In the genomic region with DNA sequence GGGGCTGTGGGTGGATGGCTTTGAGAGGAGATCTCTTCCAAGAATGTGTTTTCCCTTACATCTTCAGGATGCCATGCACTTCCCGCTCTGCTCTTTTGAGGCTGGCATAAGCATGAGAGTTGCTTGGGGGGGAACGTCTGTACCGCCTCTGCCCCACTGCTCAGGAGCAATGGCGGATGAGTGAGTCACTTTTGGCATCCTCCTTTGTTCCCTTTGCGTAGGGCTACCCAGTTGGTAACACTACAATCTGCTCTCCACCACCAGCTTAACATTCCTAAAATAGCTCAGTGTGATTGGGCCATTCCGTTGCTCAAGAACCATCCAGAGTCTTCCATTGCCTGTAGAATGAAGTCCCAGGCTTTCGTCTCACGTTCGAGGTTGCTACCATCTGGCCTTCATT, we compare ENCODE assay signal across 16 cellular contexts.
DNase-seq lines count a peak whose midpoint lies in the region; ATAC-seq and TF ChIP-seq lines count a peak whose summit lies in the region.
"Had no signal": no experiment of that assay in that cellular context is flagged by ENCODE, and none has a peak within 500 bp of the region (broad histone marks: within the 10 kb centered on the region; RNA-seq: fewer than 3 reads in every experiment).

No MANE protein-coding gene starts in this region.

- H3K27me3 ChIP-seq in dorsolateral prefrontal cortex (peaks cover 0 to 2% (median 0%) of the 10 kb centered on the region in 45 donors), neuronal stem cell (ENCODE audit: control insufficient read depth in 3 of 3, insufficient read depth in 3 of 3, low read depth in 1 of 3, low read length in 3 of 3) (peaks cover 0 to 4% (median 0%) of the 10 kb centered on the region in 3 experiments), H9 (ENCODE audit: insufficient read depth, low read length) (no peaks in the 10 kb centered on the region)
- H3K27me3 ChIP-seq: BE2C had no signal

- H3K9me3 ChIP-seq in neuronal stem cell (replicated peaks in 1 of 2; ENCODE audit: control insufficient read depth in 2 of 2, insufficient read depth in 1 of 2, low read depth in 1 of 2, low read length in 2 of 2) (no peaks in the 10 kb centered on the region), H9 (ENCODE audit: control insufficient read depth, low read depth, low read length) (no peaks in the 10 kb centered on the region)
- H3K9me3 ChIP-seq: BE2C had no signal

- no peak overlapping the region for H2BK20ac ChIP-seq in H9 (ENCODE audit: low read depth, low read length, poor library complexity, severe bottlenecking)

- H3K4ac ChIP-seq in neuronal stem cell (ENCODE audit: low read length) (no peak overlapping the region), H9 (ENCODE audit: low read depth, low read length) (no peak overlapping the region)

- H2BK5ac ChIP-seq in neuronal stem cell (ENCODE audit: low read length) (no peak overlapping the region), H9 (ENCODE audit: insufficient read length, low read length) (no peak overlapping the region)

- H2BK120ac ChIP-seq in neuronal stem cell (ENCODE audit: low read depth, low read length): no peak overlapping the region
- no peak overlapping the region for H2BK120ac ChIP-seq in H9 (ENCODE audit: low read depth, low read length, poor library complexity, severe bottlenecking)

- intact Hi-C loops in dorsolateral prefrontal cortex (cut with DNase I): loop anchor here in 1 of 2 donors (10.0 kb wide), 1 partner anchor 278 kb away; no protein-coding TSS in a partner anchor

- H3K4me2 ChIP-seq in neuronal stem cell (ENCODE audit: insufficient read depth, low read length, poor library complexity, severe bottlenecking): no peak overlapping the region
- no peak overlapping the region for H3K4me2 ChIP-seq in H9 (ENCODE audit: insufficient read depth, insufficient read length, low read length)

- H2AFZ ChIP-seq in neuronal stem cell (ENCODE audit: low read length) (no peak overlapping the region), H9 (ENCODE audit: low read length) (no peak overlapping the region)

- no peak overlapping the region for H2AK5ac ChIP-seq in neuronal stem cell (ENCODE audit: low read depth, low read length)
- H2AK5ac ChIP-seq in H9 (ENCODE audit: insufficient read length, low read length): no peak overlapping the region

- H4K20me1 ChIP-seq in H9 (ENCODE audit: control insufficient read depth, insufficient read depth, insufficient read length): no peaks in the 10 kb centered on the region

- no peak for TF ChIP-seq CTCF in dorsolateral prefrontal cortex (IDR thresholded peaks at IDR 0.05 in 54 of 56, conservative IDR thresholded peaks at IDR 0.05 in 2 of 56; ENCODE audit: low read depth in 1 of 56, partially characterized antibody in 56 of 56)
- TF ChIP-seq CTCF in H9 (conservative IDR thresholded peaks at IDR 0.05): no peak

- no peak overlapping the region for H3K56ac ChIP-seq in H9 (ENCODE audit: insufficient read length, low read depth, low read length)

- H3K36me3 ChIP-seq in neuronal stem cell (replicated peaks in 1 of 2; ENCODE audit: control insufficient read depth in 2 of 2, insufficient read depth in 2 of 2, low read length in 2 of 2): no peaks in the 10 kb centered on the region
- H3K36me3 ChIP-seq: BE2C had no signal

- H3K4me3 ChIP-seq in dorsolateral prefrontal cortex (no peak overlapping the region), neuronal stem cell (ENCODE audit: low read length in 2 of 2) (no peak overlapping the region)
- H3K4me3 ChIP-seq: GM12878 had no signal

- H3K23ac ChIP-seq in neuronal stem cell (ENCODE audit: low read depth, low read length, poor library complexity) (no peak overlapping the region), H9 (ENCODE audit: insufficient read length, low read depth, low read length) (no peak overlapping the region)

- no peaks in the 10 kb centered on the region for H3K36me3 Mint-ChIP-seq in H9 (ENCODE audit: insufficient read depth in 1 of 3, low read depth in 3 of 3)
- H3K36me3 Mint-ChIP-seq: activated naive CD4-positive, alpha-beta T cell treated with anti-CD3 and anti-CD28 coated beads, Interleukin-2, amount 50 U/mL, for 72 hours had no signal

- no peak overlapping the region for H3K14ac ChIP-seq in neuronal stem cell (ENCODE audit: low read length)
- no peak overlapping the region for H3K14ac ChIP-seq in H9 (ENCODE audit: insufficient read depth, low read length)

- no peak overlapping the region for H4K5ac ChIP-seq in H9 (ENCODE audit: insufficient read length, low read depth, low read length)

- H3K9me3 Mint-ChIP-seq in H9: no peaks in the 10 kb centered on the region; a peak in 1 of 5 replicates
- H3K9me3 Mint-ChIP-seq: dendritic cell treated with granulocyte-macrophage colony-stimulating factor and Interleukin-4, amounts not matched to agents 40 ng/mL and 50 ng/mL, for 4 days had no signal

- ATAC-seq in HG02981 (IDR thresholded peaks at IDR 0.05; ENCODE audit: unreplicated experiment) (no peak), HG02798 (IDR thresholded peaks at IDR 0.05; ENCODE audit: poor library complexity, unreplicated experiment) (no peak), GM19467 (IDR thresholded peaks at IDR 0.05; ENCODE audit: unreplicated experiment) (no peak)
- ATAC-seq: activated naive CD4-positive, alpha-beta T cell treated with anti-CD3 and anti-CD28 coated beads, Interleukin-2, amount 50 U/mL, for 72 hours; GM12878 had no signal

- H2BK15ac ChIP-seq in neuronal stem cell (ENCODE audit: low read length) (no peak overlapping the region), H9 (ENCODE audit: low read depth, low read length) (no peak overlapping the region)

- H3K4me1 Mint-ChIP-seq in H9: peaks cover 11 to 15% of the 10 kb centered on the region in 2 experiments

- no peak overlapping the region for H3K4me3 Mint-ChIP-seq in H9
- H3K4me3 Mint-ChIP-seq: dendritic cell treated with granulocyte-macrophage colony-stimulating factor and Interleukin-4, amounts not matched to agents 40 ng/mL and 50 ng/mL, for 4 days had no signal

- H3K4me1 ChIP-seq in neuronal stem cell (ENCODE audit: control insufficient read depth in 2 of 2, insufficient read depth in 1 of 2, low read depth in 1 of 2, low read length in 2 of 2) (peaks cover 0 to 5% of the 10 kb centered on the region in 2 donors), H9 (ENCODE audit: insufficient read depth, low read length) (no peaks in the 10 kb centered on the region)
- H3K4me1 ChIP-seq: BE2C had no signal

- H3K18ac ChIP-seq in neuronal stem cell (ENCODE audit: low read length): peak overlapping the region; percentile 33
- H3K18ac ChIP-seq in H9 (ENCODE audit: insufficient read length, low read depth, low read length): no peak overlapping the region

- H3K9ac ChIP-seq in neuronal stem cell (ENCODE audit: low read depth, low read length, poor library complexity) (no peak overlapping the region), H9 (ENCODE audit: extremely low read depth, insufficient read length, low read length) (no peak overlapping the region)

- no peaks in the 10 kb centered on the region for H3K79me2 ChIP-seq in H9 (ENCODE audit: insufficient read depth, low read length)

- H3K79me1 ChIP-seq in neuronal stem cell (ENCODE audit: low read depth, low read length) (no peaks in the 10 kb centered on the region), H9 (ENCODE audit: insufficient read depth, low read depth, low read length, poor library complexity, severe bottlenecking) (no peaks in the 10 kb centered on the region)

- H3K27ac ChIP-seq in dorsolateral prefrontal cortex (peak overlapping the region in 4 of 59 donors; percentile 32 to 49 (median 42)), neuronal stem cell (replicated peaks; ENCODE audit: low read length) (no peak overlapping the region), H9 (ENCODE audit: insufficient read length, low read depth, low read length) (no peak overlapping the region)

- H4K91ac ChIP-seq in neuronal stem cell (ENCODE audit: low read depth, low read length, poor library complexity): no peak overlapping the region
- H4K91ac ChIP-seq in H9 (ENCODE audit: insufficient read length, low read depth, low read length): no peak overlapping the region

- H4K8ac ChIP-seq in neuronal stem cell (ENCODE audit: low read depth, low read length): no peak overlapping the region
- no peak overlapping the region for H4K8ac ChIP-seq in H9 (replicated peaks; ENCODE audit: insufficient read length, low read depth, low read length)

- WGBS in neuronal stem cell (ENCODE audit: extremely low coverage in 2 of 2, insufficient read length in 2 of 2, insufficient replicate concordance in 1 of 2), 2 donors: no CpG with 5 or more reads among the region's 9 CpGs
- no CpG with 5 or more reads among the region's 9 CpGs for WGBS in H9 (ENCODE audit: extremely low coverage, insufficient read length, low lambda C conversion rate)

- H3T11ph ChIP-seq in H9 (ENCODE audit: low read length): no peak overlapping the region

- DNase-seq in Daoy (ENCODE audit: low read depth) (peak; percentile 11), NOMO-1 treated with DMSO at 0.1 percent for 48 hours (lab: John Stamatoyannopoulos, UW; ENCODE audit: unreplicated experiment) (peak; percentile 69), dorsolateral prefrontal cortex (peak in 6 of 10 donors; percentile 49 to 71 (median 60)), neuronal stem cell (ENCODE audit: low spot score) (no peak), H9 (no peak)
- DNase-seq: activated CD8-positive, alpha-beta memory T cell treated with anti-CD3 and anti-CD28 coated beads, Interleukin-2, amount 50 U/mL, for 4 hours; BE2C; KG1; NCI-H2107; stimulated activated CD4-positive, alpha-beta T cell treated with anti-CD3 and anti-CD28 coated beads, Interleukin-2, amount 100 ng/mL, for 24 hours had no signal

- no peak overlapping the region for H3K27ac Mint-ChIP-seq in H9
- H3K27ac Mint-ChIP-seq: activated naive CD4-positive, alpha-beta T cell treated with anti-CD3 and anti-CD28 coated beads, Interleukin-2, amount 50 U/mL, for 72 hours; dendritic cell treated with granulocyte-macrophage colony-stimulating factor and Interleukin-4, amounts not matched to agents 40 ng/mL and 50 ng/mL, for 4 days had no signal

- H2BK12ac ChIP-seq in neuronal stem cell (ENCODE audit: low read length) (no peak overlapping the region), H9 (ENCODE audit: insufficient read length, low read depth, low read length) (no peak overlapping the region)

- peaks cover 3% of the 10 kb centered on the region for H3K27me3 Mint-ChIP-seq in H9 (ENCODE audit: low read depth)

- H3K23me2 ChIP-seq in H9 (ENCODE audit: insufficient read length, low read depth, low read length, poor library complexity, severe bottlenecking): no peaks in the 10 kb centered on the region

Comparison
In these comparisons a context has a peak if more than half of its experiments do, and no peak if none do; other contexts are left out.
1. DNase-seq: peak in Daoy (single experiment), NOMO-1 treated with DMSO at 0.1 percent for 48 hours (single experiment) and dorsolateral prefrontal cortex (6 of 10); none in neuronal stem cell (single experiment) and H9 (single experiment).